Comparison of ENCODE assay signal across 7 cellular contexts in the genomic region with DNA sequence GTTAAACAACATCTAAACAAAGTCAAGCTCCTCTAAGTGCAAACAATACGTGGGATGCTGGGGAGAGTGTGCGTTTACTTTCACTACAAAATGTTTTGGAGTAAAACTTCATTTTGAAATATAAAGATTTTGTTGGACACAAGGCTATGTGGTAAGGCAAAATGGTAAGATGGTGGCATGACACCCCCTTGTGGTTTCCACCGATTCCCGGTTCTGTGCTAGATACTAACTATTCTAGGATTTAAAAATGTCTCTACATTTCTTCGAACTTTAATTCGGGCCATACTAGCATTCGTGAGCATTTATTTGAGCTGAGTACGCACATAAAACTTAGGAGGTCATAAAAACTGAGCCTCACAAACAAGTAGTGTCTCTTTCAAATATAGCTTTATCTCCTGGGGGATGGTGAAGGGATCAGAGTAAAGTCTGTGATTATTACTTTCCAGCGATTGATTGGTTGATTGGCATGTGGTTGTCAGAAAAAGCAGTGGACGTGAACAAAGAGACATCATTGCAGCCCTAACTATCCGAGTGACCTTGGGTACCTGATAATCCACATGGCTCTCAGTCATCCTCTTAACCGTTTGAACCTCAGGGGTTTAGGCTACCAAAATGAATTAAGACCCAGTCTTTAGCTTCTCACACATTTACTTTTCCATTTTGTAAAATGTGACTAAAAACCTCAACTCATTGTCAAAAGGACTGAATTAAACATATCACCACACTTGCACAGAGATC. TPM values are rescaled to one million over a fixed set of nuclear protein-coding genes. Genes with fewer than 3 reads are reported as not detected.
DNase-seq lines count a peak whose midpoint lies in the region; ATAC-seq, FAIRE-seq and TF ChIP-seq lines count a peak whose summit lies in the region.

No MANE protein-coding gene starts in this region.

- H3K36me3 ChIP-seq in DND-41 (ENCODE audit: insufficient read depth, low read length) (peaks cover 23% of the 10 kb centered on the region), RWPE2 (ENCODE audit: low read depth) (peaks cover 18% of the 10 kb centered on the region), muscle layer of colon (ENCODE audit: insufficient read depth, low read length) (peaks cover 6% of the 10 kb centered on the region)

- H3K27me3 ChIP-seq in DND-41 (ENCODE audit: insufficient read depth, low read length, poor library complexity) (no peaks in the 10 kb centered on the region), RWPE2 (ENCODE audit: insufficient read depth, poor library complexity, severe bottlenecking) (no peaks in the 10 kb centered on the region), muscle layer of colon (ENCODE audit: control insufficient read depth in 1 of 2, insufficient read depth in 2 of 2, low read length in 2 of 2) (no peaks in the 10 kb centered on the region)

- peak overlapping the region; percentile 79 for H3K4me2 ChIP-seq in DND-41 (ENCODE audit: insufficient read depth, low read length)

- H3K79me2 ChIP-seq in DND-41 (ENCODE audit: insufficient read depth, low read length) = peaks cover 40% of the 10 kb centered on the region

- ATAC-seq in DND-41 (ENCODE audit: insufficient read depth, low read depth) (no peak), RWPE2 (ENCODE audit: low read depth) (no peak), GM18861 (IDR thresholded peaks at IDR 0.05; ENCODE audit: unreplicated experiment) (no peak)

- TF ChIP-seq CTCF in DND-41 (IDR thresholded peaks at IDR 0.05; ENCODE audit: borderline replicate concordance, extremely low read depth, low read length, poor library complexity, severe bottlenecking) (peak; percentile 57), RWPE2 (IDR thresholded peaks at IDR 0.05; ENCODE audit: poor library complexity, severe bottlenecking) (peak; percentile 53)

- H3K9ac ChIP-seq in DND-41 (ENCODE audit: low read depth, low read length) = peak overlapping the region; percentile 94
- peak overlapping the region; percentile 80 for H3K9ac ChIP-seq in muscle layer of colon (ENCODE audit: low read length)

- DNase-seq in DND-41 (peak; percentile 41), HTR-8/SVneo (ENCODE audit: insufficient read length, low spot score) (peak; percentile 48), RWPE2 (ENCODE audit: low spot score) (no peak), dermis blood vessel endothelial cell (peak; percentile 78), kidney glomerular epithelial cell (lab: John Stamatoyannopoulos, UW) (no peak)

- H3K27ac ChIP-seq in DND-41 (ENCODE audit: low read length) (no peak overlapping the region; the same call in 1 of the 2 replicates), RWPE2 (ENCODE audit: poor library complexity, severe bottlenecking) (peak overlapping the region; percentile 80), muscle layer of colon (ENCODE audit: low read depth, low read length) (peak overlapping the region; percentile 88)

- H3K4me3 ChIP-seq in DND-41 (ENCODE audit: low read depth in 1 of 2, low read length in 2 of 2) = peak overlapping the region in 1 of 2 experiments; percentile 86; a peak in 1 of 4 replicates
- peak overlapping the region; percentile 92 for H3K4me3 ChIP-seq in RWPE2 (ENCODE audit: severe bottlenecking)
- H3K4me3 ChIP-seq in muscle layer of colon (ENCODE audit: low read depth in 1 of 2, low read length in 2 of 2) = peak overlapping the region in 1 of 2 donors; percentile 65

- peak overlapping the region; percentile 89 for H2AFZ ChIP-seq in DND-41 (ENCODE audit: low read depth, low read length)

- H3K4me1 ChIP-seq in DND-41 (ENCODE audit: insufficient read depth, low read length) (peaks cover 37% of the 10 kb centered on the region), RWPE2 (ENCODE audit: insufficient read depth, poor library complexity, severe bottlenecking) (peaks cover 16% of the 10 kb centered on the region), muscle layer of colon (ENCODE audit: insufficient read depth, low read length) (peaks cover 16% of the 10 kb centered on the region)

- H3K9me3 ChIP-seq in DND-41 (ENCODE audit: insufficient read depth, low read length, severe bottlenecking) (no peaks in the 10 kb centered on the region), RWPE2 (ENCODE audit: severe bottlenecking) (no peaks in the 10 kb centered on the region), muscle layer of colon (ENCODE audit: low read length) (no peaks in the 10 kb centered on the region)

- no peak for FAIRE-seq in HTR-8/SVneo (lab: Jason Lieb, UNC)

- peaks cover 15% of the 10 kb centered on the region; the same call in 1 of the 2 replicates for H4K20me1 ChIP-seq in DND-41 (ENCODE audit: insufficient read depth, low read length)

RNA-seq across cellular contexts. Expression of a gene that starts 1.1 kb away (rescaled TPM):
- 57.4 and 61.9 TPM in 2 replicates for total RNA-seq in dermis blood vessel endothelial cell

RNA-seq across cellular contexts. Expression of a gene that starts 25.8 kb away (rescaled TPM):
- total RNA-seq in dermis blood vessel endothelial cell = 53.6 and 58.7 TPM in 2 replicates

Comparison
In these comparisons a context has a peak if more than half of its experiments do, and no peak if none do; other contexts are left out.
1. DNase-seq: peak in DND-41 (single experiment), HTR-8/SVneo (single experiment) and dermis blood vessel endothelial cell (single experiment); none in RWPE2 (single experiment) and kidney glomerular epithelial cell (single experiment).